In genomic region chr3:120602682-120603081, GRCh38 we compare ENCODE assay signal across 21 cellular contexts.
"Had no signal": no experiment of that assay in that cellular context is flagged by ENCODE, and none has a peak within 500 bp of the region (broad histone marks: within the 10 kb centered on the region; RNA-seq: fewer than 3 reads in every experiment).

No MANE protein-coding gene starts in this region.

- H3K4me3 ChIP-seq: dorsolateral prefrontal cortex, lung, tibial nerve had no signal

- H3K27me3 Mint-ChIP-seq: activated naive CD8-positive, alpha-beta T cell treated with anti-CD3 and anti-CD28 coated beads for 36 hours had no signal

- H3K27me3 ChIP-seq: dorsolateral prefrontal cortex, tibial nerve had no signal

- H3K4me3 Mint-ChIP-seq: activated naive CD8-positive, alpha-beta T cell treated with anti-CD3 and anti-CD28 coated beads for 36 hours; endodermal cell; nephron progenitor cell had no signal

- H3K9me3 Mint-ChIP-seq: activated naive CD8-positive, alpha-beta T cell treated with anti-CD3 and anti-CD28 coated beads for 36 hours; endodermal cell; nephron progenitor cell had no signal

- ATAC-seq: activated CD4-positive, CD25-positive, alpha-beta regulatory T cell treated with anti-CD3 and anti-CD28 coated beads, Interleukin-2, amount 50 U/mL, for 24 hours; left cardiac atrium; stimulated activated naive CD8-positive, alpha-beta T cell treated with anti-CD3 and anti-CD28 coated beads, Interleukin-15, Interleukin-2, amounts not matched to agents 100 U/mL and 50 U/mL, for 24 hours had no signal

- DNase-seq: activated CD4-positive, alpha-beta T cell treated with anti-CD3 and anti-CD28 coated beads, Interleukin-2, amount 50 U/mL, for 1 hour; activated CD8-positive, alpha-beta memory T cell treated with anti-CD3 and anti-CD28 coated beads for 24 hours; activated CD8-positive, alpha-beta memory T cell treated with anti-CD3 and anti-CD28 coated beads, Interleukin-2, amount 50 U/mL, for 48 hours; activated gamma-delta T cell treated with Interleukin-2 at 50 U/mL for 16 hours; activated naive CD8-positive, alpha-beta T cell treated with anti-CD3 and anti-CD28 coated beads for 36 hours; amniotic stem cell; dorsolateral prefrontal cortex; endodermal cell; foreskin melanocyte; glutamatergic neuron; hippocampal formation; left cardiac atrium; nephron progenitor cell; occipital lobe; stimulated activated CD4-positive, alpha-beta T cell treated with anti-CD3 and anti-CD28 coated beads, Interleukin-2, amount 100 ng/mL, for 24 hours; stimulated activated naive CD8-positive, alpha-beta T cell treated with anti-CD3 and anti-CD28 coated beads, Interleukin-15, Interleukin-2, amounts not matched to agents 100 U/mL and 50 U/mL, for 24 hours; T-helper 1 cell; T1000 had no signal

- H3K27ac ChIP-seq: dorsolateral prefrontal cortex, tibial nerve had no signal

- H3K27ac Mint-ChIP-seq: activated naive CD8-positive, alpha-beta T cell treated with anti-CD3 and anti-CD28 coated beads for 36 hours; endodermal cell; nephron progenitor cell had no signal
